Comparison of ENCODE assay signal across 10 cellular contexts in genomic region chr3:40387001-40387894, GRCh38. TPM values are rescaled to one million over a fixed set of nuclear protein-coding genes. Genes with fewer than 3 reads are reported as not detected.
DNase-seq lines count a peak whose midpoint lies in the region; ATAC-seq and TF ChIP-seq lines count a peak whose summit lies in the region.
"Had no signal": no experiment of that assay in that cellular context is flagged by ENCODE, and none has a peak within 500 bp of the region (broad histone marks: within the 10 kb centered on the region; RNA-seq: fewer than 3 reads in every experiment).

ENTPD3 (plus strand) TSS chr3:40387184; CDS start chr3:40388058, 874 bp downstream.

- H3K9me3 ChIP-seq in thymus (ENCODE audit: control insufficient read depth), result no peaks in the 10 kb centered on the region

- no peak within 1 kb of the TSS for H3K27ac Mint-ChIP-seq in nephron progenitor cell

- peaks cover 4% of the 10 kb centered on the region for H3K4me1 ChIP-seq in thymus (ENCODE audit: control insufficient read depth, insufficient read depth, low read length)
- H3K4me1 ChIP-seq: BLaER1 had no signal

- H3K4me3 Mint-ChIP-seq in nephron progenitor cell, result peak within 1 kb of the TSS; percentile 86

- H3K9me3 Mint-ChIP-seq in nephron progenitor cell, result peaks cover 7% of the 10 kb centered on the region

- TF ChIP-seq CTCF in nephron progenitor cell (IDR thresholded peaks at IDR 0.05), result no peak

- peaks cover 87% of the 10 kb centered on the region for H3K27me3 Mint-ChIP-seq in nephron progenitor cell (ENCODE audit: low read depth, poor library complexity)

- peaks cover 19% of the 10 kb centered on the region for H3K27me3 ChIP-seq in thymus (ENCODE audit: control insufficient read depth, insufficient read depth)
- H3K27me3 ChIP-seq: BLaER1 had no signal

- peak within 1 kb of the TSS; percentile 27 for H3K4me3 ChIP-seq in thymus (ENCODE audit: low read length)
- H3K4me3 ChIP-seq: BLaER1 had no signal

- no peak within 1 kb of the TSS for H3K27ac ChIP-seq in thymus (ENCODE audit: low read depth)
- H3K27ac ChIP-seq: BLaER1 had no signal

- ATAC-seq in esophagus mucosa (peak; percentile 87), GM19324 (IDR thresholded peaks at IDR 0.05; ENCODE audit: low FRiP score, unreplicated experiment) (no peak), GM19452 (IDR thresholded peaks at IDR 0.05; ENCODE audit: unreplicated experiment) (no peak)

- no peaks in the 10 kb centered on the region for H3K4me1 Mint-ChIP-seq in nephron progenitor cell

- DNase-seq in NCI-H1417 (lab: John Stamatoyannopoulos, UW) (peak; percentile 6 to 40 (median 31)), NCI-H1417 treated with DMSO at 0.1 percent for 48 hours (lab: John Stamatoyannopoulos, UW) (no peak), nephron progenitor cell (peak; percentile 61)
- peak; percentile 46 for DNase-seq in activated T-cell treated with anti-CD3 and anti-CD28 coated beads, Interleukin-2, amount 50 U/mL, for 1 hour

- H3K36me3 ChIP-seq in thymus (ENCODE audit: control insufficient read depth, insufficient read depth), result no peaks in the 10 kb centered on the region
- H3K36me3 ChIP-seq: BLaER1 had no signal

- WGBS in thymus, result 13% methylated on average over 49 of the region's 49 CpGs

- no peaks in the 10 kb centered on the region for H3K36me3 Mint-ChIP-seq in nephron progenitor cell (ENCODE audit: low read depth)

RNA-seq across cellular contexts. Expression of gene ENTPD3, which starts in this region (rescaled TPM):
- 9.2 TPM for total RNA-seq in esophagus mucosa
- polyA plus RNA-seq in thymus, result 1.2 TPM
- total RNA-seq: RPMI7951 had no signal
